In the genomic region with DNA sequence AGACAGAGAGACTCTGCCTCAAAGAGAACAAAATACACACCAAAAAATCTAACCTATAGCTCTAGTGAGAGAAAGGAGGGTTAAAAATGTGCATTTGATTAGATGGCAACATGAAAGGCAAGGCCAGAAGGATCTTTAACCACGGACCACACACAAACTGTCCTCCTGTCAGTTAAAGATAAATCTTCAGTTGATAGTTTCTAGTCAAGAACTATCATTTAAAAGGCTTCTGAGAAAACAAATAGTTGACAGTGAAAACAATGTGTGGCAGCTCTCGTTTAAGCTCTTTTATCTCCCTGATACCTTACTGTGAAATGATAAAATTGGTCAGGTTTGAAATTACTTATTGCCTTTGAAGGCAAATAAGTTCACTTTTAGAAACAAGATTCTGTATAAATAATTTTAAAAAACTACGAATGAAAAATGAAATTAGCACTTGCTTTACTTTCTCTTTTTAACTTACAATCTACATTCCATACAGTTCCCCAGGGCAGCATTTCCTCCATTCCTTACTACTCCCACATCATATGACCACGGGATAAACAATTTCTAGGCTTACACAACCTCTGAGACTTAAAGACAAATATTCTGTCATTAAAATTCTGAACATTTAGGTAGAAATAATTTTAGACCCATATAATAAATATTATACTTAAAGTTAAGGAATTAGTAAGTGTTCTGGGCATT, we compare ENCODE assay signal across 11 cellular contexts.
DNase-seq lines count a peak whose midpoint lies in the region; ATAC-seq and TF ChIP-seq lines count a peak whose summit lies in the region.
"Had no signal": no experiment of that assay in that cellular context is flagged by ENCODE, and none has a peak within 500 bp of the region (broad histone marks: within the 10 kb centered on the region; RNA-seq: fewer than 3 reads in every experiment).

No MANE protein-coding gene starts in this region.

- H3K4me3 ChIP-seq in adipocyte (ENCODE audit: low read length), result peak overlapping the region; percentile 70
- H3K4me3 ChIP-seq in fibroblast of the aortic adventitia (ENCODE audit: low read depth, low read length), result no peak overlapping the region
- no peak overlapping the region for H3K4me3 ChIP-seq in sigmoid colon

- H3K9me3 ChIP-seq in adipocyte (ENCODE audit: control insufficient read depth, low read length) (no peaks in the 10 kb centered on the region), sigmoid colon (no peaks in the 10 kb centered on the region)

- H3K27ac ChIP-seq in sigmoid colon, result peak overlapping the region; percentile 46 to 74 (median 68)

- no peak for ATAC-seq in GM19452 (IDR thresholded peaks at IDR 0.05; ENCODE audit: unreplicated experiment)
- ATAC-seq: HepG2 had no signal

- no peaks in the 10 kb centered on the region for H3K27me3 ChIP-seq in adipocyte (replicated peaks; ENCODE audit: control insufficient read depth, insufficient read depth, low read length)
- no peaks in the 10 kb centered on the region for H3K27me3 ChIP-seq in sigmoid colon

- intact Hi-C loops in sigmoid colon (cut with DNase I) (no loop called here), head of caudate nucleus (cut with DNase I) (no loop called here)

- peaks cover 90% of the 10 kb centered on the region for H3K36me3 ChIP-seq in adipocyte (ENCODE audit: control insufficient read depth, insufficient read depth, low read length, severe bottlenecking)
- peaks cover 22 to 98% (median 31%) of the 10 kb centered on the region in 4 donors for H3K36me3 ChIP-seq in sigmoid colon

- TF ChIP-seq EP300 in sigmoid colon (IDR thresholded peaks at IDR 0.05), result no peak

- WGBS in sigmoid colon, 2 donors, result 39 to 55% methylated on average over 4 of the region's 4 CpGs

- TF ChIP-seq POLR2A in sigmoid colon (IDR thresholded peaks at IDR 0.05), result no peak

- peaks cover 24% of the 10 kb centered on the region for H3K4me1 ChIP-seq in adipocyte (ENCODE audit: control insufficient read depth, insufficient read depth, low read length)
- peaks cover 0 to 17% (median 7%) of the 10 kb centered on the region in 4 donors for H3K4me1 ChIP-seq in sigmoid colon

- no peak for TF ChIP-seq CTCF in fibroblast of the aortic adventitia (IDR thresholded peaks at IDR 0.05; ENCODE audit: insufficient read depth, low read length)
- TF ChIP-seq CTCF in sigmoid colon (IDR thresholded peaks at IDR 0.05), result no peak

- DNase-seq in GM03348 (ENCODE audit: low spot score) (peak; percentile 78), adipocyte (ENCODE audit: low read depth) (peak; percentile 91), fibroblast of the aortic adventitia (ENCODE audit: low read depth) (peak; percentile 90), sigmoid colon (no peak), superior temporal gyrus (ENCODE audit: extremely low spot score) (no peak), head of caudate nucleus (no peak)
- DNase-seq in activated naive CD4-positive, alpha-beta T cell (lab: John Stamatoyannopoulos, UW), result no peak
- DNase-seq: activated naive CD4-positive, alpha-beta T cell treated with anti-CD3 and anti-CD28 coated beads, Interleukin-2, amount 50 U/mL, for 16 hours; left cardiac atrium had no signal

- H3K9ac ChIP-seq in adipocyte (ENCODE audit: low read length), result peak overlapping the region; percentile 76

Comparison
In these comparisons a context has a peak if more than half of its experiments do, and no peak if none do; other contexts are left out.
1. DNase-seq: peak in GM03348 (single experiment), adipocyte (single experiment) and fibroblast of the aortic adventitia (single experiment); none in sigmoid colon (single experiment), activated naive CD4-positive, alpha-beta T cell (0 of 4), superior temporal gyrus (single experiment) and head of caudate nucleus (0 of 42).